Comparison of ENCODE assay signal across 1 cellular context in genomic region chr1:145845514-145846161, GRCh38.
A peak's percentile ranks its signal among the peaks of the same experiment; 100 is the strongest.
TF ChIP-seq lines count a peak whose summit lies in the region.

Gene NUDT17 (plus strand): TSS chr1:145845630. CDS start chr1:145845641, 11 bp downstream.

TF ChIP-seq in HepG2, 621 proteins besides CTCF, POLR2A, EP300 and RAD21 (continued from another document and continues in another):
- TF ChIP-seq CEBPZ (IDR thresholded peaks at IDR 0.05; ENCODE audit: low read length) = no peak
- no peak for TF ChIP-seq CSRNP2 (CRISPR knock-in tag; conservative IDR thresholded peaks at IDR 0.05; ENCODE audit: low read depth)
- no peak for TF ChIP-seq ZNF205 (CRISPR knock-in tag; IDR thresholded peaks at IDR 0.05)
- TF ChIP-seq ZNF468 (CRISPR knock-in tag; IDR thresholded peaks at IDR 0.05) = no peak
- TF ChIP-seq KLF15 (CRISPR knock-in tag; IDR thresholded peaks at IDR 0.05; ENCODE audit: borderline replicate concordance) = no peak
- no peak for TF ChIP-seq ZNF232 (CRISPR knock-in tag; IDR thresholded peaks at IDR 0.05; ENCODE audit: borderline replicate concordance)
- 0 out of 2 replicates have a peak, but pooled peaks have one; percentile 59 for TF ChIP-seq ZNF564 (CRISPR knock-in tag; IDR thresholded peaks at IDR 0.05)
- no peak for TF ChIP-seq ZNF770 (CRISPR knock-in tag; IDR thresholded peaks at IDR 0.05)
- no peak for TF ChIP-seq JDP2 (CRISPR knock-in tag; IDR thresholded peaks at IDR 0.05; ENCODE audit: borderline replicate concordance)
- no peak for TF ChIP-seq ZSCAN30 (CRISPR knock-in tag; IDR thresholded peaks at IDR 0.05)
- TF ChIP-seq HDAC1 (CRISPR knock-in tag; IDR thresholded peaks at IDR 0.05) = peak; percentile 54; the same call in 1 of the 2 replicates
- TF ChIP-seq ZBTB1 (CRISPR knock-in tag; IDR thresholded peaks at IDR 0.05; ENCODE audit: borderline replicate concordance) = no peak
- no peak for TF ChIP-seq ETS1 (CRISPR knock-in tag; IDR thresholded peaks at IDR 0.05)
- TF ChIP-seq HNRNPK (IDR thresholded peaks at IDR 0.05; ENCODE audit: low read depth, low read length, poor library complexity, severe bottlenecking) = no peak
- TF ChIP-seq TCF12 (IDR thresholded peaks at IDR 0.05) = no peak
- TF ChIP-seq TCF12 (CRISPR knock-in tag; IDR thresholded peaks at IDR 0.05) = 0 out of 2 replicates have a peak, but pooled peaks have one; percentile 66
- TF ChIP-seq SP140L (CRISPR knock-in tag; IDR thresholded peaks at IDR 0.05; ENCODE audit: borderline replicate concordance) = no peak
- TF ChIP-seq GZF1 (CRISPR knock-in tag; IDR thresholded peaks at IDR 0.05) = no peak
- TF ChIP-seq ZNF280B (CRISPR knock-in tag; IDR thresholded peaks at IDR 0.05; ENCODE audit: borderline replicate concordance) = 0 out of 2 replicates have a peak, but pooled peaks have one; percentile 33
- no peak for TF ChIP-seq ZNF883 (CRISPR knock-in tag; IDR thresholded peaks at IDR 0.05; ENCODE audit: not compliant biosample characterization)
- peak; percentile 55; the same call in 1 of the 2 replicates for TF ChIP-seq ZNF333 (CRISPR knock-in tag; IDR thresholded peaks at IDR 0.05; ENCODE audit: borderline replicate concordance)
- TF ChIP-seq NONO (IDR thresholded peaks at IDR 0.05) = no peak
- 0 out of 2 replicates have a peak, but pooled peaks have one; percentile 34 for TF ChIP-seq NONO (CRISPR knock-in tag; conservative IDR thresholded peaks at IDR 0.05)
- no peak for TF ChIP-seq DNMT1 (CRISPR knock-in tag; IDR thresholded peaks at IDR 0.05)
- TF ChIP-seq ZMYM3 (CRISPR knock-in tag; IDR thresholded peaks at IDR 0.05) = no peak; the same call in 1 of the 2 replicates
- no peak for TF ChIP-seq ZNF850 (CRISPR knock-in tag; conservative IDR thresholded peaks at IDR 0.05)
- TF ChIP-seq ATF7-NPFF (CRISPR knock-in tag; IDR thresholded peaks at IDR 0.05; ENCODE audit: low read depth) = no peak; the same call in none of the 2 replicates
- 0 out of 2 replicates have a peak, but pooled peaks have one; percentile 18 for TF ChIP-seq FOXP4 (CRISPR knock-in tag; IDR thresholded peaks at IDR 0.05)
- TF ChIP-seq NFKBIZ (CRISPR knock-in tag; IDR thresholded peaks at IDR 0.05) = no peak
- TF ChIP-seq SMC3 (IDR thresholded peaks at IDR 0.05; ENCODE audit: low read length) = no peak
- 0 out of 2 replicates have a peak, but pooled peaks have one; percentile 27 for TF ChIP-seq MED13 (CRISPR knock-in tag; IDR thresholded peaks at IDR 0.05)
- TF ChIP-seq MNT (IDR thresholded peaks at IDR 0.05) = no peak
- TF ChIP-seq ZBTB46 (CRISPR knock-in tag; IDR thresholded peaks at IDR 0.05; ENCODE audit: borderline replicate concordance) = no peak
- TF ChIP-seq ZNF17 (CRISPR knock-in tag; IDR thresholded peaks at IDR 0.05) = no peak
- no peak for TF ChIP-seq ZNF646 (CRISPR knock-in tag; IDR thresholded peaks at IDR 0.05)
